13 cellular contexts compared by ENCODE assay signal in genomic region chr6:45566882-45567281, GRCh38.
DNase-seq lines count a peak whose midpoint lies in the region; ATAC-seq, FAIRE-seq and TF ChIP-seq lines count a peak whose summit lies in the region.
"Had no signal": no experiment of that assay in that cellular context is flagged by ENCODE, and none has a peak within 500 bp of the region (broad histone marks: within the 10 kb centered on the region; RNA-seq: fewer than 3 reads in every experiment).

No MANE protein-coding gene starts in this region.

- H3K27ac ChIP-seq in H9 (ENCODE audit: insufficient read length, low read depth, low read length) (no peak overlapping the region), SK-N-SH (ENCODE audit: low read depth in 2 of 2, low read length in 1 of 2) (peak overlapping the region in 1 of 2 experiments; percentile 29; a peak in 1 of 4 replicates), hepatocyte (peak overlapping the region; percentile 83), kidney (ENCODE audit: low read depth in 2 of 2, low read length in 2 of 2) (no peak overlapping the region)
- H3K27ac ChIP-seq: Peyer's patch had no signal

- H3K36me3 ChIP-seq in SK-N-SH (replicated peaks in 1 of 2; ENCODE audit: control insufficient read depth in 1 of 2, insufficient read depth in 2 of 2, low read length in 1 of 2) (no peaks in the 10 kb centered on the region), hepatocyte (replicated peaks; ENCODE audit: insufficient read depth, low read depth) (no peaks in the 10 kb centered on the region), kidney (ENCODE audit: control insufficient read depth in 1 of 2, insufficient read depth in 2 of 2, low read length in 2 of 2) (no peaks in the 10 kb centered on the region)
- H3K36me3 ChIP-seq: Peyer's patch had no signal

- no peak overlapping the region for H2BK15ac ChIP-seq in H9 (ENCODE audit: low read depth, low read length)

- no peak for TF ChIP-seq EP300 in SK-N-SH (IDR thresholded peaks at IDR 0.05; ENCODE audit: borderline replicate concordance in 1 of 2, low read depth in 1 of 2, low read length in 1 of 2)

- no peak overlapping the region for H3K4ac ChIP-seq in H9 (ENCODE audit: low read depth, low read length)

- H2BK20ac ChIP-seq in H9 (ENCODE audit: low read depth, low read length, poor library complexity, severe bottlenecking) = no peak overlapping the region

- H3K56ac ChIP-seq in H9 (ENCODE audit: insufficient read length, low read depth, low read length) = no peak overlapping the region

- no peak overlapping the region for H2BK120ac ChIP-seq in H9 (ENCODE audit: low read depth, low read length, poor library complexity, severe bottlenecking)

- ATAC-seq in GM19455 (IDR thresholded peaks at IDR 0.05; ENCODE audit: unreplicated experiment) = no peak

- H3K18ac ChIP-seq in H9 (ENCODE audit: insufficient read length, low read depth, low read length) = no peak overlapping the region

- H3F3A ChIP-seq in SK-N-SH (replicated peaks; ENCODE audit: insufficient read depth) = no peaks in the 10 kb centered on the region

- H3K14ac ChIP-seq in H9 (ENCODE audit: insufficient read depth, low read length) = no peak overlapping the region

- H3K4me2 ChIP-seq in H9 (ENCODE audit: insufficient read depth, insufficient read length, low read length) (no peak overlapping the region), SK-N-SH (peak overlapping the region; percentile 6; the same call in 1 of the 2 replicates), hepatocyte (peak overlapping the region; percentile 33)

- CTCF ChIA-PET in SK-N-SH (lab: Yijun Ruan, JAX) = no interaction called here

- H3K79me2 ChIP-seq in H9 (ENCODE audit: insufficient read depth, low read length) (no peaks in the 10 kb centered on the region), SK-N-SH (ENCODE audit: insufficient read depth) (no peaks in the 10 kb centered on the region), hepatocyte (no peaks in the 10 kb centered on the region)

- H3T11ph ChIP-seq in H9 (ENCODE audit: low read length) = no peak overlapping the region

- DNase-seq in H9 = peak; percentile 31
- DNase-seq in SK-N-SH = no peak
- DNase-seq in hepatocyte (ENCODE audit: low spot score) = peak; percentile 66
- DNase-seq in progenitor cell of endocrine pancreas (ENCODE audit: low spot score, unreplicated experiment) = peak; percentile 15
- no peak for DNase-seq in AG08395 (ENCODE audit: low spot score)
- no peak for DNase-seq in NCI-H2081 (lab: John Stamatoyannopoulos, UW)
- DNase-seq in kidney = no peak
- DNase-seq: activated naive CD4-positive, alpha-beta T cell treated with anti-CD3 and anti-CD28 coated beads for 36 hours; CD4-positive, alpha-beta T cell; cortex of kidney; glutamatergic neuron; Peyer's patch had no signal

- H3K27me3 ChIP-seq in H9 (ENCODE audit: insufficient read depth, low read length) = no peaks in the 10 kb centered on the region
- no peaks in the 10 kb centered on the region for H3K27me3 ChIP-seq in SK-N-SH (ENCODE audit: insufficient read depth)
- no peaks in the 10 kb centered on the region for H3K27me3 ChIP-seq in hepatocyte
- H3K27me3 ChIP-seq: Peyer's patch had no signal

- POLR2A ChIA-PET in SK-N-SH (lab: Yijun Ruan, JAX) = no interaction called here

- H3K23ac ChIP-seq in H9 (ENCODE audit: insufficient read length, low read depth, low read length) = no peak overlapping the region

- H3K4me3 Mint-ChIP-seq in H9 (no peak overlapping the region), progenitor cell of endocrine pancreas (ENCODE audit: low read depth) (no peak overlapping the region)
- H3K4me3 Mint-ChIP-seq: activated naive CD4-positive, alpha-beta T cell treated with anti-CD3 and anti-CD28 coated beads for 36 hours; CD4-positive, alpha-beta T cell had no signal

- H3K4me1 ChIP-seq in H9 (ENCODE audit: insufficient read depth, low read length) (no peaks in the 10 kb centered on the region), SK-N-SH (ENCODE audit: control insufficient read depth in 1 of 2, insufficient read depth in 2 of 2, low read depth in 1 of 2, low read length in 1 of 2) (no peaks in the 10 kb centered on the region), hepatocyte (ENCODE audit: insufficient read depth) (peaks cover 11% of the 10 kb centered on the region), kidney (ENCODE audit: control insufficient read depth in 1 of 2, insufficient read depth in 1 of 2, low read depth in 1 of 2, low read length in 2 of 2) (no peaks in the 10 kb centered on the region)
- H3K4me1 ChIP-seq: Peyer's patch had no signal

- intact Hi-C loops in kidney (cut with DNase I) = no loop called here

- no peak overlapping the region for H2BK12ac ChIP-seq in H9 (ENCODE audit: insufficient read length, low read depth, low read length)

- H3K79me1 ChIP-seq in H9 (ENCODE audit: insufficient read depth, low read depth, low read length, poor library complexity, severe bottlenecking) = no peaks in the 10 kb centered on the region

- H3K9me2 ChIP-seq in SK-N-SH (no peaks in the 10 kb centered on the region), hepatocyte (replicated peaks; ENCODE audit: insufficient read depth) (no peaks in the 10 kb centered on the region)

- H3K27me3 Mint-ChIP-seq in H9 (ENCODE audit: low read depth) = peaks cover 38% of the 10 kb centered on the region
- peaks cover 9% of the 10 kb centered on the region for H3K27me3 Mint-ChIP-seq in progenitor cell of endocrine pancreas
- H3K27me3 Mint-ChIP-seq: CD4-positive, alpha-beta T cell had no signal

- H3K4me1 Mint-ChIP-seq in H9 = peaks cover 7% of the 10 kb centered on the region in 2 experiments; a peak in 3 of 4 replicates
- H3K4me1 Mint-ChIP-seq in progenitor cell of endocrine pancreas (ENCODE audit: low read depth) = peaks cover 18% of the 10 kb centered on the region

- H3K4me3 ChIP-seq in SK-N-SH (ENCODE audit: low read depth in 2 of 2, low read length in 1 of 2) = no peak overlapping the region
- H3K4me3 ChIP-seq in hepatocyte = no peak overlapping the region
- no peak overlapping the region for H3K4me3 ChIP-seq in kidney (ENCODE audit: low read length in 2 of 2)
- H3K4me3 ChIP-seq: Peyer's patch had no signal

- no peaks in the 10 kb centered on the region for H3K9me3 ChIP-seq in H9 (ENCODE audit: control insufficient read depth, low read depth, low read length)
- H3K9me3 ChIP-seq in SK-N-SH = no peaks in the 10 kb centered on the region
- no peaks in the 10 kb centered on the region for H3K9me3 ChIP-seq in hepatocyte (ENCODE audit: low read depth)
- no peaks in the 10 kb centered on the region for H3K9me3 ChIP-seq in kidney (ENCODE audit: control insufficient read depth in 1 of 2, low read length in 2 of 2)
- H3K9me3 ChIP-seq: Peyer's patch had no signal

- H3K27ac Mint-ChIP-seq in H9 = no peak overlapping the region
- peak overlapping the region; percentile 87 for H3K27ac Mint-ChIP-seq in progenitor cell of endocrine pancreas
- H3K27ac Mint-ChIP-seq: activated naive CD4-positive, alpha-beta T cell treated with anti-CD3 and anti-CD28 coated beads for 36 hours; CD4-positive, alpha-beta T cell had no signal

- H3K9ac ChIP-seq in H9 (ENCODE audit: extremely low read depth, insufficient read length, low read length) (no peak overlapping the region), SK-N-SH (no peak overlapping the region), kidney (ENCODE audit: low read length in 2 of 2) (no peak overlapping the region)

- H4K20me1 ChIP-seq in H9 (ENCODE audit: control insufficient read depth, insufficient read depth, insufficient read length) = no peaks in the 10 kb centered on the region
- H4K20me1 ChIP-seq in SK-N-SH (ENCODE audit: insufficient read depth) = no peaks in the 10 kb centered on the region
- no peaks in the 10 kb centered on the region for H4K20me1 ChIP-seq in hepatocyte (ENCODE audit: insufficient read depth, poor library complexity, severe bottlenecking)

- no peaks in the 10 kb centered on the region for H3K36me3 Mint-ChIP-seq in H9 (ENCODE audit: insufficient read depth in 1 of 3, low read depth in 3 of 3)
- H3K36me3 Mint-ChIP-seq in progenitor cell of endocrine pancreas (ENCODE audit: insufficient read depth) = no peaks in the 10 kb centered on the region

- H2BK5ac ChIP-seq in H9 (ENCODE audit: insufficient read length, low read length) = no peak overlapping the region

- H3K23me2 ChIP-seq in H9 (ENCODE audit: insufficient read length, low read depth, low read length, poor library complexity, severe bottlenecking) = no peaks in the 10 kb centered on the region

- no peak for TF ChIP-seq RAD21 in SK-N-SH (IDR thresholded peaks at IDR 0.05; ENCODE audit: low read length)

- H4K5ac ChIP-seq in H9 (ENCODE audit: insufficient read length, low read depth, low read length) = no peak overlapping the region

- H2AK5ac ChIP-seq in H9 (ENCODE audit: insufficient read length, low read length) = no peak overlapping the region

- H4K91ac ChIP-seq in H9 (ENCODE audit: insufficient read length, low read depth, low read length) = no peak overlapping the region

- no peak overlapping the region for H4K8ac ChIP-seq in H9 (replicated peaks; ENCODE audit: insufficient read length, low read depth, low read length)

- H3K9me3 Mint-ChIP-seq in H9 = no peaks in the 10 kb centered on the region
- H3K9me3 Mint-ChIP-seq in progenitor cell of endocrine pancreas (ENCODE audit: low read depth) = peaks cover 4% of the 10 kb centered on the region
- H3K9me3 Mint-ChIP-seq: CD4-positive, alpha-beta T cell had no signal

- FAIRE-seq in kidney (lab: Jason Lieb, UNC) = no peak

- no CpG with 5 or more reads among the region's 4 CpGs for WGBS in H9 (ENCODE audit: extremely low coverage, insufficient read length, low lambda C conversion rate)
- 16% methylated on average over 4 of the region's 4 CpGs for WGBS in SK-N-SH (ENCODE audit: low lambda C conversion rate)
- WGBS in hepatocyte (ENCODE audit: low lambda C conversion rate, missing lambda C conversion rate) = 22% methylated on average over 4 of the region's 4 CpGs

- TF ChIP-seq CTCF in H9 (conservative IDR thresholded peaks at IDR 0.05) (no peak), SK-N-SH (IDR thresholded peaks at IDR 0.05) (no peak), hepatocyte (IDR thresholded peaks at IDR 0.05; ENCODE audit: poor library complexity) (no peak), progenitor cell of endocrine pancreas (IDR thresholded peaks at IDR 0.05; ENCODE audit: unreplicated experiment) (no peak), kidney (IDR thresholded peaks at IDR 0.05; ENCODE audit: borderline replicate concordance, extremely low read depth, insufficient read depth) (no peak)

- H2AFZ ChIP-seq in H9 (ENCODE audit: low read length) = no peak overlapping the region
- H2AFZ ChIP-seq in SK-N-SH (ENCODE audit: low read depth) = 0 out of 2 replicates have a peak overlapping the region, but pooled peaks have one; percentile 63
- H2AFZ ChIP-seq in hepatocyte = no peak overlapping the region

TF ChIP-seq in SK-N-SH, 30 proteins besides CTCF, POLR2A, EP300 and RAD21 (continues in another document):
- TF ChIP-seq TCF12 (IDR thresholded peaks at IDR 0.05) = peak; percentile 5; the same call in 1 of the 2 replicates

Comparison
In these comparisons a context has a peak if more than half of its experiments do, and no peak if none do; other contexts are left out.
1. DNase-seq: peak in H9 (single experiment), hepatocyte (single experiment) and progenitor cell of endocrine pancreas (single experiment); none in SK-N-SH (single experiment), AG08395 (single experiment), NCI-H2081 (0 of 2) and kidney (single experiment).